ENCODE assay signal across 2 cellular contexts in genomic region chr17:68302066-68302564, GRCh38.
TF ChIP-seq lines count a peak whose summit lies in the region.

No MANE protein-coding gene starts in this region.

TF ChIP-seq in HepG2, 621 proteins besides CTCF, POLR2A, EP300 and RAD21:
- 0 out of 2 replicates have a peak, but pooled peaks have one; percentile 15 for TF ChIP-seq ZNF556 (CRISPR knock-in tag; IDR thresholded peaks at IDR 0.05; ENCODE audit: borderline replicate concordance)
- TF ChIP-seq ZNF180 (CRISPR knock-in tag; IDR thresholded peaks at IDR 0.05; ENCODE audit: borderline replicate concordance, low read depth), result no peak
- no peak for TF ChIP-seq BCL3 (CRISPR knock-in tag; IDR thresholded peaks at IDR 0.05)
- TF ChIP-seq ZNF362 (CRISPR knock-in tag; IDR thresholded peaks at IDR 0.05; ENCODE audit: borderline replicate concordance), result no peak
- TF ChIP-seq ZNF550 (CRISPR knock-in tag; IDR thresholded peaks at IDR 0.05; ENCODE audit: borderline replicate concordance), result no peak
- 0 out of 2 replicates have a peak, but pooled peaks have one; percentile 50 for TF ChIP-seq ZNF501 (CRISPR knock-in tag; IDR thresholded peaks at IDR 0.05)
- TF ChIP-seq MTA3 (CRISPR knock-in tag; IDR thresholded peaks at IDR 0.05), result no peak
- no peak for TF ChIP-seq EHMT2 (IDR thresholded peaks at IDR 0.05; ENCODE audit: borderline replicate concordance, low read depth, low read length)
- TF ChIP-seq TFAP4 (IDR thresholded peaks at IDR 0.05; ENCODE audit: borderline replicate concordance, low read depth), result peak; percentile 64; the same call in 1 of the 2 replicates
- no peak for TF ChIP-seq ASH2L (IDR thresholded peaks at IDR 0.05; ENCODE audit: insufficient read length, low read depth, low read length)
- peak; percentile 66 for TF ChIP-seq ZNF605 (CRISPR knock-in tag; IDR thresholded peaks at IDR 0.05)
- 0 out of 2 replicates have a peak, but pooled peaks have one; percentile 8 for TF ChIP-seq HHEX (CRISPR knock-in tag; IDR thresholded peaks at IDR 0.05)
- peak; percentile 19; the same call in 1 of the 2 replicates for TF ChIP-seq ZNF687 (CRISPR knock-in tag; IDR thresholded peaks at IDR 0.05)
TF ChIP-seq in HepG2: peak in this region for 6.

TF ChIP-seq in SK-N-SH, 30 proteins besides CTCF, POLR2A, EP300 and RAD21:
- no peak for TF ChIP-seq MXI1 (IDR thresholded peaks at IDR 0.05; ENCODE audit: low read depth, low read length)
- TF ChIP-seq USF1 (IDR thresholded peaks at IDR 0.05; ENCODE audit: borderline replicate concordance, low read depth), result no peak
- no peak for TF ChIP-seq SMC3 (IDR thresholded peaks at IDR 0.05; ENCODE audit: low read depth, low read length)
- TF ChIP-seq NRF1 (IDR thresholded peaks at IDR 0.05; ENCODE audit: low read depth, low read length), result no peak
- TF ChIP-seq PBX3 (IDR thresholded peaks at IDR 0.05), result no peak
- no peak for TF ChIP-seq EZH2phosphoT487 (IDR thresholded peaks at IDR 0.05; ENCODE audit: borderline replicate concordance, low read depth)
- TF ChIP-seq JUND (IDR thresholded peaks at IDR 0.05), result no peak
- no peak for TF ChIP-seq FOXJ3 (CRISPR knock-in tag; IDR thresholded peaks at IDR 0.05)
- TF ChIP-seq GABPA (IDR thresholded peaks at IDR 0.05; ENCODE audit: low read depth), result no peak
- no peak for TF ChIP-seq TEAD4 (IDR thresholded peaks at IDR 0.05; ENCODE audit: borderline replicate concordance, insufficient read depth)
- TF ChIP-seq NFIC (IDR thresholded peaks at IDR 0.05; ENCODE audit: borderline replicate concordance), result no peak
- TF ChIP-seq RCOR1 (IDR thresholded peaks at IDR 0.05; ENCODE audit: low read length), result no peak
